ENCODE assay signal across 21 cellular contexts in the genomic region with DNA sequence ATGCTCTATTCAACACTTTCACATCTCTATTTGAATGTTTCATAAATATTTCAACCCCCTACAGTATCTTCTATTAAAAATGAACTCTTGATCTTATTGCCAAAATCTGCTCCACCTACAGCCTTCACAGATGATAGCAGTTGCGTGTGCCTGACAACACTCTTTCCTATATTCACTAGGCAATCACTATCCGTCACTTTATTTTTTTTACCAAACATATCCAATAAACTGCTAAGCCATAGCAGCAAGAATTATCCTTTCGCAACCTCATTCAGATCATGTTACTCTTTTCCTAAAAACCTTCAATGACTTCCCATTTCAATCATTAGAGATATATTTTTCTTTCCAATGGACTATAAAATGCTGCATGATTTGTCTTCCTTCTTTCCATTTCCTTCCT.
"Had no signal": no experiment of that assay in that cellular context is flagged by ENCODE, and none has a peak within 500 bp of the region (broad histone marks: within the 10 kb centered on the region; RNA-seq: fewer than 3 reads in every experiment).

No MANE protein-coding gene starts in this region.

- H3K9me3 ChIP-seq: MG63, SJSA1 had no signal

- H3K36me3 ChIP-seq: MG63, SJSA1 had no signal

- H3K4me3 ChIP-seq: MG63, SJSA1, SK-N-MC had no signal

- H3K4me1 ChIP-seq: SJSA1 had no signal

- H3K27ac ChIP-seq: SJSA1, SK-N-MC had no signal

- H3K27me3 ChIP-seq: MG63, SJSA1 had no signal

- DNase-seq: KBM-7, MG63, NCI-H1092, NCI-H1105 treated with DMSO at 0.1 percent for 48 hours, NCI-H1417 treated with DMSO at 0.1 percent for 48 hours, NCI-H146, NCI-H1694 treated with DMSO at 0.1 percent for 48 hours, NCI-H2029, NCI-H2081 treated with DMSO at 0.1 percent for 48 hours, NCI-H2171, NCI-H226, NCI-H446, NCI-H510A, NCI-H524 treated with DMSO at 0.1 percent for 48 hours, NCI-H69, NCI-H774, Right ventricle myocardium superior, RPMI8226, SIG-M5 had no signal
